ENCODE assay signal across 25 cellular contexts in the genomic region with DNA sequence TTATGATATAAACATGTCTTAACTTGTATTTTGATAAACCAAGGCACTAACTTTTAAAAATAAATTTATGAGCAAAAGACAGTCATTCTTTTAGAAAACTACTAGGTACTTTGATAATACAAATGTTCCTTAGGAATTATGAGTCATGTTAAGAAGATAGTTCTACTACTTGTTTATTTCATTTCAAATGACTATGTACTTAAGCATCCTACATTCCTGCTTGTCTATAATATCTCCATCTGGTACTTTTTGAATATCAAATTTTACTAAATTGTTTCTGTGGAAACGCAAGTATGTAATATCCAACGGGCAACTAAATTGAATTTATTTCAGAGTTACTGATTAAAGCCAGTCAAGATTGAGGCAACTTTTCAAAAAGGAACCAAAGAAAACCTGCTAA.
DNase-seq lines count a peak whose midpoint lies in the region; ATAC-seq, FAIRE-seq and TF ChIP-seq lines count a peak whose summit lies in the region.
"Had no signal": no experiment of that assay in that cellular context is flagged by ENCODE, and none has a peak within 500 bp of the region (broad histone marks: within the 10 kb centered on the region; RNA-seq: fewer than 3 reads in every experiment).

No MANE protein-coding gene starts in this region.

- H3K27me3 Mint-ChIP-seq in activated T-helper 17 cell treated with anti-CD3 and anti-CD28 coated beads, Interleukin-2, amount 50 U/mL, for 72 hours, result no peaks in the 10 kb centered on the region

- POLR2A ChIA-PET in A549 (lab: Yijun Ruan, JAX), result no interaction called here

- H3K4me2 ChIP-seq in A549, result peak overlapping the region; percentile 52; the same call in 1 of the 3 replicates

- H3K4me1 ChIP-seq in A549 (peaks cover 59% of the 10 kb centered on the region), right atrium auricular region (peaks cover 0 to 25% of the 10 kb centered on the region in 2 donors)

- ATAC-seq in A549 (no peak), HG03045 (IDR thresholded peaks at IDR 0.05; ENCODE audit: unreplicated experiment) (no peak)
- ATAC-seq in activated T-helper 17 cell treated with anti-CD3 and anti-CD28 coated beads, Interleukin-2, amount 50 U/mL, for 72 hours (replicated peaks), result peak; percentile 29
- ATAC-seq: mucosa of descending colon had no signal

- peak overlapping the region; percentile 79 for H3K27ac Mint-ChIP-seq in activated T-helper 17 cell treated with anti-CD3 and anti-CD28 coated beads, Interleukin-2, amount 50 U/mL, for 72 hours

- H3K9me3 ChIP-seq in A549, result no peaks in the 10 kb centered on the region
- H3K9me3 ChIP-seq in right atrium auricular region, result no peaks in the 10 kb centered on the region
- H3K9me3 ChIP-seq: heart left ventricle, left ventricle myocardium inferior, mucosa of descending colon had no signal

- H3K27ac ChIP-seq in A549 (no peak overlapping the region), right atrium auricular region (no peak overlapping the region)
- H3K27ac ChIP-seq: left ventricle myocardium inferior had no signal

- no peak for TF ChIP-seq EP300 in A549 (IDR thresholded peaks at IDR 0.05)

- no peaks in the 10 kb centered on the region for H3K27me3 ChIP-seq in right atrium auricular region
- H3K27me3 ChIP-seq: heart left ventricle had no signal

- FAIRE-seq in A549 (lab: Jason Lieb, UNC), result no peak
- FAIRE-seq: GM18507 had no signal

- no peak for TF ChIP-seq POLR2A in A549 (IDR thresholded peaks at IDR 0.05; ENCODE audit: low read length)

- H3K4me1 Mint-ChIP-seq in activated T-helper 17 cell treated with anti-CD3 and anti-CD28 coated beads, Interleukin-2, amount 50 U/mL, for 72 hours, result peaks cover 11% of the 10 kb centered on the region
- H3K4me1 Mint-ChIP-seq: neural crest cell had no signal

- DNase-seq in A549 (ENCODE audit: low read depth in 1 of 2, low spot score in 1 of 2), result no peak
- peak; percentile 49 for DNase-seq in EL
- peak; percentile 23 for DNase-seq in fibroblast of the aortic adventitia (ENCODE audit: low read depth)
- DNase-seq in superior temporal gyrus (ENCODE audit: extremely low spot score), result no peak
- no peak for DNase-seq in right atrium auricular region (ENCODE audit: low spot score)
- no peak for DNase-seq in Ammon's horn (ENCODE audit: low spot score)
- DNase-seq: activated CD4-positive, alpha-beta T cell treated with anti-CD3 and anti-CD28 coated beads for 4 hours; activated CD8-positive, alpha-beta memory T cell treated with anti-CD3 and anti-CD28 coated beads, Interleukin-2, amount 50 U/mL, for 48 hours; activated naive CD4-positive, alpha-beta T cell treated with Interleukin-2 at 50 U/mL for 16 hours; AML-193; COR-L47; DND-41; heart left ventricle; left ventricle myocardium inferior; mucosa of descending colon; NCI-H1105; NCI-H2081 treated with DMSO at 0.1 percent for 48 hours; NCI-H510A treated with DMSO at 0.1 percent for 48 hours; RPMI8226; stimulated activated naive CD4-positive, alpha-beta T cell treated with Interleukin-2 at 50 U/mL for 16 hours; trophoblast cell had no signal

- H3K4me3 ChIP-seq in A549 (no peak overlapping the region), fibroblast of the aortic adventitia (ENCODE audit: low read depth, low read length) (no peak overlapping the region), right atrium auricular region (no peak overlapping the region)
- H3K4me3 ChIP-seq: heart left ventricle, left ventricle myocardium inferior, mucosa of descending colon had no signal

- CTCF ChIA-PET in A549 (lab: Yijun Ruan, JAX), result interaction anchor here (1.2 kb wide), 1 partner anchor 10 kb away, joined by 3 read pairs; no protein-coding TSS in a partner anchor

- H3K36me3 Mint-ChIP-seq in activated T-helper 17 cell treated with anti-CD3 and anti-CD28 coated beads, Interleukin-2, amount 50 U/mL, for 72 hours (ENCODE audit: low read depth), result peaks cover 18% of the 10 kb centered on the region

- no peaks in the 10 kb centered on the region for H3K36me3 ChIP-seq in right atrium auricular region
- H3K36me3 ChIP-seq: left ventricle myocardium inferior had no signal

- H3K4me3 Mint-ChIP-seq in activated T-helper 17 cell treated with anti-CD3 and anti-CD28 coated beads, Interleukin-2, amount 50 U/mL, for 72 hours, result peak overlapping the region; percentile 43
- H3K4me3 Mint-ChIP-seq: neural crest cell had no signal

- no peaks in the 10 kb centered on the region for H3K9me3 Mint-ChIP-seq in activated T-helper 17 cell treated with anti-CD3 and anti-CD28 coated beads, Interleukin-2, amount 50 U/mL, for 72 hours

- WGBS in A549 (ENCODE audit: missing lambda C conversion rate), result 71% methylated on average over 2 of the region's 2 CpGs

- no peak for TF ChIP-seq RAD21 in A549 (conservative IDR thresholded peaks at IDR 0.05 in 1 of 2, IDR thresholded peaks at IDR 0.05 in 1 of 2)

- TF ChIP-seq CTCF in A549 (IDR thresholded peaks at IDR 0.05), result no peak
- no peak for TF ChIP-seq CTCF in fibroblast of the aortic adventitia (IDR thresholded peaks at IDR 0.05; ENCODE audit: insufficient read depth, low read length)
- no peak for TF ChIP-seq CTCF in right atrium auricular region (IDR thresholded peaks at IDR 0.05)

TF ChIP-seq in A549, 52 proteins besides CTCF, POLR2A, EP300 and RAD21:
- TF ChIP-seq KDM1A (IDR thresholded peaks at IDR 0.05; ENCODE audit: low read depth), result no peak
- TF ChIP-seq FOSL2 (IDR thresholded peaks at IDR 0.05), result no peak
- peak; percentile 24; the same call in 1 of the 2 replicates for TF ChIP-seq FOSL2 (CRISPR knock-in tag; IDR thresholded peaks at IDR 0.05)
TF ChIP-seq in A549: peak in this region for 1.

Comparison
In these comparisons a context has a peak if more than half of its experiments do, and no peak if none do; other contexts are left out.
1. DNase-seq: peak in EL (single experiment) and fibroblast of the aortic adventitia (single experiment); none in A549 (0 of 2), superior temporal gyrus (single experiment), right atrium auricular region (single experiment) and Ammon's horn (single experiment).